Comparison of ENCODE assay signal across 1 cellular context in the genomic region with DNA sequence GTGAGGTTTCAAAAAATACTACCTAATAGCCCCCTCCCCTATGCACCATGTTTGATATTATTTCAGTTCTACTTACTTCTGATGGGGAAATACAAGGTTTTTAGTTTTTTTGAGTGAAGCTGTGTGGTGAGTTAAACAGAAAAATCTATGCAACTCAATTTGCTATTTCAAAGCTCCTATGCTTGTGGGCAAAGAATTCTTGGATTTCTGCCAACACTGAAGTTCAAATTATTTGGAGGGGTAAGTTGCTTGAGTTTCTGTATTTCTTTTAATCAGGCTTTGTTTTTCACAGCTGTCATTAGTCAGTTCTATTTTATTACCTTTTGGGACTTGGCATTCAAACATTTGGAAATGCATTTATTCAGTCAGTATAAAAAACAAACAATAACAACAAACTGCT.
TF ChIP-seq lines count a peak whose summit lies in the region.

No MANE protein-coding gene starts in this region.

TF ChIP-seq in SK-N-SH treated with all-trans-retinoic acid at 6 μM for 48 hours, 23 proteins besides CTCF, POLR2A, EP300 and RAD21 (continued from another document):
- TF ChIP-seq, protein P1, sequence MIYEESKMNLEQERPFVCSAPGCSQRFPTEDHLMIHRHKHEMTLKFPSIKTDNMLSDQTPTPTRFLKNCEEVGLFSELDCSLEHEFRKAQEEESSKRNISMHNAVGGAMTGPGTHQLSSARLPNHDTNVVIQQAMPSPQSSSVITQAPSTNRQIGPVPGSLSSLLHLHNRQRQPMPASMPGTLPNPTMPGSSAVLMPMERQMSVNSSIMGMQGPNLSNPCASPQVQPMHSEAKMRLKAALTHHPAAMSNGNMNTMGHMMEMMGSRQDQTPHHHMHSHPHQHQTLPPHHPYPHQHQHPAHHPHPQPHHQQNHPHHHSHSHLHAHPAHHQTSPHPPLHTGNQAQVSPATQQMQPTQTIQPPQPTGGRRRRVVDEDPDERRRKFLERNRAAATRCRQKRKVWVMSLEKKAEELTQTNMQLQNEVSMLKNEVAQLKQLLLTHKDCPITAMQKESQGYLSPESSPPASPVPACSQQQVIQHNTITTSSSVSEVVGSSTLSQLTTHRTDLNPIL (CRISPR knock-in tag; IDR thresholded peaks at IDR 0.05; ENCODE audit: low read depth): no peak
- TF ChIP-seq ZNF70 (CRISPR knock-in tag; IDR thresholded peaks at IDR 0.05) (no peak), ESRRG (CRISPR knock-in tag; IDR thresholded peaks at IDR 0.05) (no peak), OSR1 (CRISPR knock-in tag; IDR thresholded peaks at IDR 0.05) (no peak), SNAI2 (CRISPR knock-in tag; IDR thresholded peaks at IDR 0.05) (no peak), ZFP3 (CRISPR knock-in tag; IDR thresholded peaks at IDR 0.05) (no peak), ZFP30 (CRISPR knock-in tag; IDR thresholded peaks at IDR 0.05) (no peak), RARB (CRISPR knock-in tag; IDR thresholded peaks at IDR 0.05) (no peak), BACH2 (CRISPR knock-in tag; IDR thresholded peaks at IDR 0.05; ENCODE audit: borderline replicate concordance) (no peak), TOX (CRISPR knock-in tag; IDR thresholded peaks at IDR 0.05; ENCODE audit: borderline replicate concordance) (no peak), PPARA (CRISPR knock-in tag; IDR thresholded peaks at IDR 0.05; ENCODE audit: borderline replicate concordance) (no peak), GLIS3 (CRISPR knock-in tag; IDR thresholded peaks at IDR 0.05) (no peak), TCF4 (CRISPR knock-in tag; IDR thresholded peaks at IDR 0.05; ENCODE audit: borderline replicate concordance) (no peak), ARNTL (CRISPR knock-in tag; IDR thresholded peaks at IDR 0.05; ENCODE audit: borderline replicate concordance, low read depth) (no peak)
- TF ChIP-seq, protein P2, sequence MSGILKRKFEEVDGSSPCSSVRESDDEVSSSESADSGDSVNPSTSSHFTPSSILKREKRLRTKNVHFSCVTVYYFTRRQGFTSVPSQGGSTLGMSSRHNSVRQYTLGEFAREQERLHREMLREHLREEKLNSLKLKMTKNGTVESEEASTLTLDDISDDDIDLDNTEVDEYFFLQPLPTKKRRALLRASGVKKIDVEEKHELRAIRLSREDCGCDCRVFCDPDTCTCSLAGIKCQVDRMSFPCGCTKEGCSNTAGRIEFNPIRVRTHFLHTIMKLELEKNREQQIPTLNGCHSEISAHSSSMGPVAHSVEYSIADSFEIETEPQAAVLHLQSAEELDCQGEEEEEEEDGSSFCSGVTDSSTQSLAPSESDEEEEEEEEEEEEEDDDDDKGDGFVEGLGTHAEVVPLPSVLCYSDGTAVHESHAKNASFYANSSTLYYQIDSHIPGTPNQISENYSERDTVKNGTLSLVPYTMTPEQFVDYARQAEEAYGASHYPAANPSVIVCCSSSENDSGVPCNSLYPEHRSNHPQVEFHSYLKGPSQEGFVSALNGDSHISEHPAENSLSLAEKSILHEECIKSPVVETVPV (CRISPR knock-in tag; IDR thresholded peaks at IDR 0.05): no peak
- TF ChIP-seq, protein P3, sequence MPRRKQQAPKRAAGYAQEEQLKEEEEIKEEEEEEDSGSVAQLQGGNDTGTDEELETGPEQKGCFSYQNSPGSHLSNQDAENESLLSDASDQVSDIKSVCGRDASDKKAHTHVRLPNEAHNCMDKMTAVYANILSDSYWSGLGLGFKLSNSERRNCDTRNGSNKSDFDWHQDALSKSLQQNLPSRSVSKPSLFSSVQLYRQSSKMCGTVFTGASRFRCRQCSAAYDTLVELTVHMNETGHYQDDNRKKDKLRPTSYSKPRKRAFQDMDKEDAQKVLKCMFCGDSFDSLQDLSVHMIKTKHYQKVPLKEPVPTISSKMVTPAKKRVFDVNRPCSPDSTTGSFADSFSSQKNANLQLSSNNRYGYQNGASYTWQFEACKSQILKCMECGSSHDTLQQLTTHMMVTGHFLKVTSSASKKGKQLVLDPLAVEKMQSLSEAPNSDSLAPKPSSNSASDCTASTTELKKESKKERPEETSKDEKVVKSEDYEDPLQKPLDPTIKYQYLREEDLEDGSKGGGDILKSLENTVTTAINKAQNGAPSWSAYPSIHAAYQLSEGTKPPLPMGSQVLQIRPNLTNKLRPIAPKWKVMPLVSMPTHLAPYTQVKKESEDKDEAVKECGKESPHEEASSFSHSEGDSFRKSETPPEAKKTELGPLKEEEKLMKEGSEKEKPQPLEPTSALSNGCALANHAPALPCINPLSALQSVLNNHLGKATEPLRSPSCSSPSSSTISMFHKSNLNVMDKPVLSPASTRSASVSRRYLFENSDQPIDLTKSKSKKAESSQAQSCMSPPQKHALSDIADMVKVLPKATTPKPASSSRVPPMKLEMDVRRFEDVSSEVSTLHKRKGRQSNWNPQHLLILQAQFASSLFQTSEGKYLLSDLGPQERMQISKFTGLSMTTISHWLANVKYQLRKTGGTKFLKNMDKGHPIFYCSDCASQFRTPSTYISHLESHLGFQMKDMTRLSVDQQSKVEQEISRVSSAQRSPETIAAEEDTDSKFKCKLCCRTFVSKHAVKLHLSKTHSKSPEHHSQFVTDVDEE (CRISPR knock-in tag; IDR thresholded peaks at IDR 0.05): no peak
- TF ChIP-seq, protein P4, sequence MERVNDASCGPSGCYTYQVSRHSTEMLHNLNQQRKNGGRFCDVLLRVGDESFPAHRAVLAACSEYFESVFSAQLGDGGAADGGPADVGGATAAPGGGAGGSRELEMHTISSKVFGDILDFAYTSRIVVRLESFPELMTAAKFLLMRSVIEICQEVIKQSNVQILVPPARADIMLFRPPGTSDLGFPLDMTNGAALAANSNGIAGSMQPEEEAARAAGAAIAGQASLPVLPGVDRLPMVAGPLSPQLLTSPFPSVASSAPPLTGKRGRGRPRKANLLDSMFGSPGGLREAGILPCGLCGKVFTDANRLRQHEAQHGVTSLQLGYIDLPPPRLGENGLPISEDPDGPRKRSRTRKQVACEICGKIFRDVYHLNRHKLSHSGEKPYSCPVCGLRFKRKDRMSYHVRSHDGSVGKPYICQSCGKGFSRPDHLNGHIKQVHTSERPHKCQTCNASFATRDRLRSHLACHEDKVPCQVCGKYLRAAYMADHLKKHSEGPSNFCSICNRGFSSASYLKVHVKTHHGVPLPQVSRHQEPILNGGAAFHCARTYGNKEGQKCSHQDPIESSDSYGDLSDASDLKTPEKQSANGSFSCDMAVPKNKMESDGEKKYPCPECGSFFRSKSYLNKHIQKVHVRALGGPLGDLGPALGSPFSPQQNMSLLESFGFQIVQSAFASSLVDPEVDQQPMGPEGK (CRISPR knock-in tag; IDR thresholded peaks at IDR 0.05; ENCODE audit: borderline replicate concordance): no peak
